ENCODE assay signal across 6 cellular contexts in genomic region chr11:46675288-46675851, GRCh38. TPM values are rescaled to one million over a fixed set of nuclear protein-coding genes. Genes with fewer than 3 reads are reported as not detected.
DNase-seq lines count a peak whose midpoint lies in the region; ATAC-seq and TF ChIP-seq lines count a peak whose summit lies in the region.

No MANE protein-coding gene starts in this region.

- CTCF ChIA-PET in CD8-positive, alpha-beta T cell (lab: Charles Lee): interaction anchor here (6.9 kb wide), 1 partner anchor 24 kb away, joined by 43 read pairs; the partner anchor contains the start of genes ARHGAP1 and ZNF408

- peaks cover 68% of the 10 kb centered on the region for H3K4me1 Mint-ChIP-seq in CD8-positive, alpha-beta T cell (ENCODE audit: low read depth)
- peaks cover 45% of the 10 kb centered on the region for H3K4me1 Mint-ChIP-seq in activated naive CD8-positive, alpha-beta T cell treated with anti-CD3 and anti-CD28 coated beads, Interleukin-2, amount 10 ng/mL, durations not matched to agents 7 days and 5 days
- H3K4me1 Mint-ChIP-seq in activated T-helper 2 cell treated with anti-CD3 and anti-CD28 coated beads, Interferon-gamma antibody, Interleukin-2, Interleukin-4, amounts not matched to agents 10 μg/mL and 5 μg/mL and 100 μg/mL, durations not matched to agents 14 hours and 24 hours and 36 hours (ENCODE audit: low read depth): peaks cover 31% of the 10 kb centered on the region

- no peaks in the 10 kb centered on the region for H3K27me3 Mint-ChIP-seq in CD8-positive, alpha-beta T cell (ENCODE audit: low read depth)
- H3K27me3 Mint-ChIP-seq in activated naive CD8-positive, alpha-beta T cell treated with anti-CD3 and anti-CD28 coated beads, Interleukin-2, amount 10 ng/mL, durations not matched to agents 7 days and 5 days: no peaks in the 10 kb centered on the region
- no peaks in the 10 kb centered on the region for H3K27me3 Mint-ChIP-seq in activated T-helper 2 cell treated with anti-CD3 and anti-CD28 coated beads, Interferon-gamma antibody, Interleukin-2, Interleukin-4, amounts not matched to agents 10 μg/mL and 5 μg/mL and 100 μg/mL, durations not matched to agents 14 hours and 24 hours and 36 hours (ENCODE audit: low read depth)

- H3K36me3 ChIP-seq in CD8-positive, alpha-beta T cell (ENCODE audit: insufficient read depth, low read length): peaks cover 28% of the 10 kb centered on the region
- peaks cover 73 to 79% of the 10 kb centered on the region in 2 experiments for H3K36me3 ChIP-seq in mesenchymal stem cell (ENCODE audit: control insufficient read depth in 1 of 2, insufficient read depth in 2 of 2, low read depth in 1 of 2, low read length in 2 of 2)

- WGBS in mesenchymal stem cell: 67% methylated on average over 3 of the region's 4 CpGs

- no peak for TF ChIP-seq CTCF in CD8-positive, alpha-beta T cell (IDR thresholded peaks at IDR 0.05)

- no peak for DNase-seq in CD8-positive, alpha-beta T cell
- DNase-seq in activated naive CD8-positive, alpha-beta T cell treated with anti-CD3 and anti-CD28 coated beads, Interleukin-2, amount 10 ng/mL, durations not matched to agents 7 days and 5 days: no peak
- DNase-seq in mesenchymal stem cell (peak; percentile 61), HK-2 (ENCODE audit: unreplicated experiment) (no peak)
- DNase-seq in activated T-helper 2 cell treated with anti-CD3 and anti-CD28 coated beads, Interferon-gamma antibody, Interleukin-2, Interleukin-4, amounts not matched to agents 10 μg/mL and 5 μg/mL and 100 μg/mL, durations not matched to agents 14 hours and 24 hours and 36 hours (ENCODE audit: low spot score): no peak

- H2BK5ac ChIP-seq in mesenchymal stem cell (ENCODE audit: low read depth, low read length, poor library complexity, severe bottlenecking): no peak overlapping the region

- no peak overlapping the region for H3K14ac ChIP-seq in mesenchymal stem cell (ENCODE audit: low read length in 2 of 2)

- H4K8ac ChIP-seq in mesenchymal stem cell (ENCODE audit: low read length): peak overlapping the region; percentile 47

- ATAC-seq in CD8-positive, alpha-beta T cell: no peak
- no peak for ATAC-seq in activated naive CD8-positive, alpha-beta T cell treated with anti-CD3 and anti-CD28 coated beads, Interleukin-2, amount 10 ng/mL, durations not matched to agents 7 days and 5 days (ENCODE audit: low read depth)
- no peak for ATAC-seq in GM19467 (IDR thresholded peaks at IDR 0.05; ENCODE audit: unreplicated experiment)

- H3K79me1 ChIP-seq in mesenchymal stem cell (replicated peaks; ENCODE audit: low read length, poor library complexity, severe bottlenecking): peaks cover 11% of the 10 kb centered on the region

- intact Hi-C loops in CD8-positive, alpha-beta T cell (cut with DNase I, micrococcal nuclease): no loop called here
- intact Hi-C loops in activated T-helper 2 cell treated with anti-CD3 and anti-CD28 coated beads, Interferon-gamma antibody, Interleukin-2, Interleukin-4, amounts not matched to agents 10 μg/mL and 5 μg/mL and 100 μg/mL, durations not matched to agents 14 hours and 24 hours and 36 hours (cut with micrococcal nuclease): no loop called here

- H3K18ac ChIP-seq in mesenchymal stem cell (ENCODE audit: low read depth in 1 of 2, low read length in 2 of 2): peak overlapping the region; percentile 54 to 58

- H3K4me2 ChIP-seq in mesenchymal stem cell (ENCODE audit: low read length, poor library complexity, severe bottlenecking): no peak overlapping the region

- H3K9ac ChIP-seq in mesenchymal stem cell (ENCODE audit: low read length): peak overlapping the region; percentile 80

- no peak overlapping the region for H3K4me3 ChIP-seq in CD8-positive, alpha-beta T cell (ENCODE audit: low read depth, low read length)
- H3K4me3 ChIP-seq in mesenchymal stem cell (ENCODE audit: insufficient read depth in 1 of 2, low read depth in 1 of 2, low read length in 2 of 2): peak overlapping the region in 1 of 2 experiments; percentile 46

- H3K23ac ChIP-seq in mesenchymal stem cell (ENCODE audit: low read length in 2 of 2): no peak overlapping the region

- peak overlapping the region; percentile 34 for H4K91ac ChIP-seq in mesenchymal stem cell (ENCODE audit: low read length)

- peaks cover 67% of the 10 kb centered on the region for H3K4me1 ChIP-seq in CD8-positive, alpha-beta T cell (ENCODE audit: insufficient read depth, low read length)
- peaks cover 32% of the 10 kb centered on the region for H3K4me1 ChIP-seq in mesenchymal stem cell (ENCODE audit: control insufficient read depth, insufficient read depth, low read depth, low read length)

- no peaks in the 10 kb centered on the region for H3K9me3 ChIP-seq in CD8-positive, alpha-beta T cell (ENCODE audit: low read length)
- no peaks in the 10 kb centered on the region for H3K9me3 ChIP-seq in mesenchymal stem cell (ENCODE audit: control insufficient read depth, low read length)

- H3K9me3 Mint-ChIP-seq in CD8-positive, alpha-beta T cell: no peaks in the 10 kb centered on the region
- no peaks in the 10 kb centered on the region for H3K9me3 Mint-ChIP-seq in activated naive CD8-positive, alpha-beta T cell treated with anti-CD3 and anti-CD28 coated beads, Interleukin-2, amount 10 ng/mL, durations not matched to agents 7 days and 5 days
- H3K9me3 Mint-ChIP-seq in activated T-helper 2 cell treated with anti-CD3 and anti-CD28 coated beads, Interferon-gamma antibody, Interleukin-2, Interleukin-4, amounts not matched to agents 10 μg/mL and 5 μg/mL and 100 μg/mL, durations not matched to agents 14 hours and 24 hours and 36 hours: no peaks in the 10 kb centered on the region

- no peak overlapping the region for H2AFZ ChIP-seq in mesenchymal stem cell (ENCODE audit: low read depth, low read length)

- H2BK12ac ChIP-seq in mesenchymal stem cell (ENCODE audit: low read length in 2 of 2): no peak overlapping the region

- no peak overlapping the region for H3K27ac ChIP-seq in CD8-positive, alpha-beta T cell (ENCODE audit: low read depth, low read length)
- peak overlapping the region; percentile 63 for H3K27ac ChIP-seq in mesenchymal stem cell (ENCODE audit: low read length, poor library complexity, severe bottlenecking)

- POLR2A ChIA-PET in CD8-positive, alpha-beta T cell (lab: Charles Lee): interaction anchor here (0.9 to 2.2 kb wide), 5 partner anchors 9 to 58 kb away, joined by 3 to 11 read pairs (median 8); partner anchors contain the start of genes ARHGAP1, ATG13, HARBI1 and ZNF408
- POLR2A ChIA-PET in activated naive CD8-positive, alpha-beta T cell treated with anti-CD3 and anti-CD28 coated beads, Interleukin-2, amount 10 ng/mL, durations not matched to agents 7 days and 5 days (lab: Charles Lee): interaction anchor here (0.8 to 3.0 kb wide), 5 partner anchors 10 to 540 kb away, joined by 3 to 15 read pairs (median 4); partner anchors contain the start of genes AMBRA1, ARHGAP1 and ZNF408

- no peak overlapping the region for H2BK120ac ChIP-seq in mesenchymal stem cell (ENCODE audit: low read depth, low read length)

- H2BK15ac ChIP-seq in mesenchymal stem cell (ENCODE audit: low read depth, poor library complexity, severe bottlenecking): no peak overlapping the region

- peak overlapping the region; percentile 87 for H3K27ac Mint-ChIP-seq in CD8-positive, alpha-beta T cell
- peak overlapping the region; percentile 92 for H3K27ac Mint-ChIP-seq in activated naive CD8-positive, alpha-beta T cell treated with anti-CD3 and anti-CD28 coated beads, Interleukin-2, amount 10 ng/mL, durations not matched to agents 7 days and 5 days
- H3K27ac Mint-ChIP-seq in activated T-helper 2 cell treated with anti-CD3 and anti-CD28 coated beads, Interferon-gamma antibody, Interleukin-2, Interleukin-4, amounts not matched to agents 10 μg/mL and 5 μg/mL and 100 μg/mL, durations not matched to agents 14 hours and 24 hours and 36 hours: no peak overlapping the region

- H2AK5ac ChIP-seq in mesenchymal stem cell (ENCODE audit: low read length, severe bottlenecking): peak overlapping the region; percentile 56

- peaks cover 64% of the 10 kb centered on the region for H3K36me3 Mint-ChIP-seq in CD8-positive, alpha-beta T cell
- peaks cover 24% of the 10 kb centered on the region for H3K36me3 Mint-ChIP-seq in activated naive CD8-positive, alpha-beta T cell treated with anti-CD3 and anti-CD28 coated beads, Interleukin-2, amount 10 ng/mL, durations not matched to agents 7 days and 5 days
- peaks cover 58% of the 10 kb centered on the region for H3K36me3 Mint-ChIP-seq in activated T-helper 2 cell treated with anti-CD3 and anti-CD28 coated beads, Interferon-gamma antibody, Interleukin-2, Interleukin-4, amounts not matched to agents 10 μg/mL and 5 μg/mL and 100 μg/mL, durations not matched to agents 14 hours and 24 hours and 36 hours (ENCODE audit: low read depth)

- H3K4me3 Mint-ChIP-seq in CD8-positive, alpha-beta T cell: no peak overlapping the region
- no peak overlapping the region for H3K4me3 Mint-ChIP-seq in activated naive CD8-positive, alpha-beta T cell treated with anti-CD3 and anti-CD28 coated beads, Interleukin-2, amount 10 ng/mL, durations not matched to agents 7 days and 5 days
- no peak overlapping the region for H3K4me3 Mint-ChIP-seq in activated T-helper 2 cell treated with anti-CD3 and anti-CD28 coated beads, Interferon-gamma antibody, Interleukin-2, Interleukin-4, amounts not matched to agents 10 μg/mL and 5 μg/mL and 100 μg/mL, durations not matched to agents 14 hours and 24 hours and 36 hours (ENCODE audit: low read depth)

- no peaks in the 10 kb centered on the region for H3K27me3 ChIP-seq in CD8-positive, alpha-beta T cell (ENCODE audit: insufficient read depth, low read length)
- no peaks in the 10 kb centered on the region for H3K27me3 ChIP-seq in mesenchymal stem cell (ENCODE audit: control insufficient read depth in 1 of 2, insufficient read depth in 1 of 2, low read length in 2 of 2)

- peak overlapping the region in 1 of 2 experiments; percentile 13 for H3K4ac ChIP-seq in mesenchymal stem cell (ENCODE audit: low read depth in 1 of 2, low read length in 2 of 2)

RNA-seq across cellular contexts. Expression of gene ARHGAP1, which starts 25.0 kb away (rescaled TPM):
- 10 to 100 TPM; 33.4 to 36.9 TPM for total RNA-seq in CD8-positive, alpha-beta T cell
- total RNA-seq in activated naive CD8-positive, alpha-beta T cell treated with anti-CD3 and anti-CD28 coated beads, Interleukin-2, amount 10 ng/mL, durations not matched to agents 7 days and 5 days: 10 to 100 TPM; 62.5 to 68.0 TPM
- polyA plus RNA-seq in mesenchymal stem cell (2013, experiment 1 of 2): 92.7 TPM
- 87.5 TPM for polyA plus RNA-seq in mesenchymal stem cell (2013, experiment 2 of 2)
- total RNA-seq in activated T-helper 2 cell treated with anti-CD3 and anti-CD28 coated beads, Interferon-gamma antibody, Interleukin-2, Interleukin-4, amounts not matched to agents 10 μg/mL and 5 μg/mL and 100 μg/mL, durations not matched to agents 14 hours and 24 hours and 36 hours: 58.8 and 66.8 TPM in 2 replicates

RNA-seq across cellular contexts. Expression of gene ZNF408, which starts 25.5 kb away (rescaled TPM):
- total RNA-seq in CD8-positive, alpha-beta T cell: 10 to 100 TPM; 24.0 to 24.3 TPM
- total RNA-seq in activated naive CD8-positive, alpha-beta T cell treated with anti-CD3 and anti-CD28 coated beads, Interleukin-2, amount 10 ng/mL, durations not matched to agents 7 days and 5 days: 10 to 100 TPM; 18.9 to 19.0 TPM
- polyA plus RNA-seq in mesenchymal stem cell (2013, experiment 1 of 2): 5.9 TPM
- polyA plus RNA-seq in mesenchymal stem cell (2013, experiment 2 of 2): 5.5 TPM
- total RNA-seq in activated T-helper 2 cell treated with anti-CD3 and anti-CD28 coated beads, Interferon-gamma antibody, Interleukin-2, Interleukin-4, amounts not matched to agents 10 μg/mL and 5 μg/mL and 100 μg/mL, durations not matched to agents 14 hours and 24 hours and 36 hours: 10.2 and 12.2 TPM in 2 replicates

RNA-seq across cellular contexts. Expression of gene F2, which starts 43.6 kb away (rescaled TPM):
- not detected for total RNA-seq in CD8-positive, alpha-beta T cell
- not detected for total RNA-seq in activated naive CD8-positive, alpha-beta T cell treated with anti-CD3 and anti-CD28 coated beads, Interleukin-2, amount 10 ng/mL, durations not matched to agents 7 days and 5 days
- polyA plus RNA-seq in mesenchymal stem cell (2013, experiment 1 of 2): not detected
- not detected for polyA plus RNA-seq in mesenchymal stem cell (2013, experiment 2 of 2)
- 0.11 TPM in 1 of 2 replicates, not detected in the other for total RNA-seq in activated T-helper 2 cell treated with anti-CD3 and anti-CD28 coated beads, Interferon-gamma antibody, Interleukin-2, Interleukin-4, amounts not matched to agents 10 μg/mL and 5 μg/mL and 100 μg/mL, durations not matched to agents 14 hours and 24 hours and 36 hours

RNA-seq across cellular contexts. Expression of gene ATG13, which starts 58.0 kb away (rescaled TPM):
- total RNA-seq in CD8-positive, alpha-beta T cell: 100 to 1,000 TPM; 117 to 137 TPM
- 10 to 100 TPM; 64.1 to 70.0 TPM for total RNA-seq in activated naive CD8-positive, alpha-beta T cell treated with anti-CD3 and anti-CD28 coated beads, Interleukin-2, amount 10 ng/mL, durations not matched to agents 7 days and 5 days
- 51.4 TPM for polyA plus RNA-seq in mesenchymal stem cell (2013, experiment 1 of 2)
- 54.7 TPM for polyA plus RNA-seq in mesenchymal stem cell (2013, experiment 2 of 2)
- total RNA-seq in activated T-helper 2 cell treated with anti-CD3 and anti-CD28 coated beads, Interferon-gamma antibody, Interleukin-2, Interleukin-4, amounts not matched to agents 10 μg/mL and 5 μg/mL and 100 μg/mL, durations not matched to agents 14 hours and 24 hours and 36 hours: 58.0 and 58.1 TPM in 2 replicates

RNA-seq across cellular contexts. Expression of gene HARBI1, which starts 58.3 kb away (rescaled TPM):
- 10 to 100 TPM; 18.1 to 19.1 TPM for total RNA-seq in CD8-positive, alpha-beta T cell
- 1 to 10 TPM; 5.8 to 7.6 TPM for total RNA-seq in activated naive CD8-positive, alpha-beta T cell treated with anti-CD3 and anti-CD28 coated beads, Interleukin-2, amount 10 ng/mL, durations not matched to agents 7 days and 5 days
- polyA plus RNA-seq in mesenchymal stem cell (2013, experiment 1 of 2): 3.6 TPM
- 3.3 TPM for polyA plus RNA-seq in mesenchymal stem cell (2013, experiment 2 of 2)
- 3.8 and 4.7 TPM in 2 replicates for total RNA-seq in activated T-helper 2 cell treated with anti-CD3 and anti-CD28 coated beads, Interferon-gamma antibody, Interleukin-2, Interleukin-4, amounts not matched to agents 10 μg/mL and 5 μg/mL and 100 μg/mL, durations not matched to agents 14 hours and 24 hours and 36 hours
